8 cellular contexts compared by ENCODE assay signal in genomic region chr17:59830007-59830630, GRCh38.
DNase-seq lines count a peak whose midpoint lies in the region; ATAC-seq and TF ChIP-seq lines count a peak whose summit lies in the region.

No MANE protein-coding gene starts in this region.

- no peaks in the 10 kb centered on the region for H3K9me3 Mint-ChIP-seq in WTC11
- no peaks in the 10 kb centered on the region for H3K9me3 Mint-ChIP-seq in stimulated activated effector memory CD8-positive, alpha-beta T cell treated with anti-CD3 and anti-CD28 coated beads, Interleukin-12 subunit alpha, Interleukin-12 subunit beta, amount 100 ng/mL, for 72 hours

- POLR2A ChIA-PET in WTC11 (lab: Charles Lee) = no interaction called here

- intact Hi-C loops in dorsolateral prefrontal cortex (cut with DNase I) = no loop called here

- H3K27ac ChIP-seq in dorsolateral prefrontal cortex = peak overlapping the region in 10 of 59 donors; percentile 18 to 64 (median 46)

- H3K4me1 Mint-ChIP-seq in WTC11 = peaks cover 53% of the 10 kb centered on the region
- H3K4me1 Mint-ChIP-seq in stimulated activated effector memory CD8-positive, alpha-beta T cell treated with anti-CD3 and anti-CD28 coated beads, Interleukin-12 subunit alpha, Interleukin-12 subunit beta, amount 100 ng/mL, for 72 hours = peaks cover 58% of the 10 kb centered on the region

- ATAC-seq in WTC11 = peak; percentile 22; the same call in 1 of the 2 replicates
- ATAC-seq in stimulated activated effector memory CD8-positive, alpha-beta T cell treated with anti-CD3 and anti-CD28 coated beads, Interleukin-12 subunit alpha, Interleukin-12 subunit beta, amount 100 ng/mL, for 72 hours = no peak
- ATAC-seq in GM18873 (IDR thresholded peaks at IDR 0.05; ENCODE audit: low FRiP score, unreplicated experiment) = no peak
- ATAC-seq in HG03025 (IDR thresholded peaks at IDR 0.05; ENCODE audit: low FRiP score, unreplicated experiment) = no peak

- H3K27me3 ChIP-seq in dorsolateral prefrontal cortex = no peaks in the 10 kb centered on the region

- DNase-seq in HT-29 (ENCODE audit: low spot score) (peak; percentile 61), WTC11 (ENCODE audit: low spot score) (no peak), foreskin fibroblast (peak; percentile 36 to 53), mucosa of gallbladder (ENCODE audit: low spot score) (no peak), dorsolateral prefrontal cortex (no peak)
- DNase-seq in stimulated activated effector memory CD8-positive, alpha-beta T cell treated with anti-CD3 and anti-CD28 coated beads, Interleukin-12 subunit alpha, Interleukin-12 subunit beta, amount 100 ng/mL, for 72 hours (ENCODE audit: low spot score in 2 of 2) = peak in 1 of 2 donors; percentile 78

- no peak overlapping the region for H3K4me3 ChIP-seq in foreskin fibroblast (ENCODE audit: low read depth in 1 of 2, low read length in 2 of 2)
- H3K4me3 ChIP-seq in dorsolateral prefrontal cortex = no peak overlapping the region

- no peak overlapping the region for H3K4me3 Mint-ChIP-seq in WTC11
- peak overlapping the region; percentile 77 for H3K4me3 Mint-ChIP-seq in stimulated activated effector memory CD8-positive, alpha-beta T cell treated with anti-CD3 and anti-CD28 coated beads, Interleukin-12 subunit alpha, Interleukin-12 subunit beta, amount 100 ng/mL, for 72 hours

- H3K36me3 Mint-ChIP-seq in WTC11 = no peaks in the 10 kb centered on the region
- peaks cover 80% of the 10 kb centered on the region for H3K36me3 Mint-ChIP-seq in stimulated activated effector memory CD8-positive, alpha-beta T cell treated with anti-CD3 and anti-CD28 coated beads, Interleukin-12 subunit alpha, Interleukin-12 subunit beta, amount 100 ng/mL, for 72 hours

- peak overlapping the region; percentile 36; the same call in 1 of the 2 replicates for H3K27ac Mint-ChIP-seq in WTC11
- H3K27ac Mint-ChIP-seq in stimulated activated effector memory CD8-positive, alpha-beta T cell treated with anti-CD3 and anti-CD28 coated beads, Interleukin-12 subunit alpha, Interleukin-12 subunit beta, amount 100 ng/mL, for 72 hours = peak overlapping the region; percentile 100

- no peaks in the 10 kb centered on the region for H3K27me3 Mint-ChIP-seq in WTC11 (ENCODE audit: low read depth)

- TF ChIP-seq CTCF in WTC11 (IDR thresholded peaks at IDR 0.05) (no peak), foreskin fibroblast (IDR thresholded peaks at IDR 0.05; ENCODE audit: low read depth, low read length) (no peak), dorsolateral prefrontal cortex (IDR thresholded peaks at IDR 0.05 in 54 of 56, conservative IDR thresholded peaks at IDR 0.05 in 2 of 56; ENCODE audit: low read depth in 1 of 56, partially characterized antibody in 56 of 56) (no peak)

- CTCF ChIA-PET in WTC11 (lab: Charles Lee) = interaction anchor here (1.5 kb wide), 1 partner anchor 23 kb away, joined by 6 read pairs; no protein-coding TSS in a partner anchor

TF ChIP-seq in WTC11, 78 proteins besides CTCF, POLR2A, EP300 and RAD21:
- no peak for TF ChIP-seq NFATC4 (CRISPR knock-in tag; IDR thresholded peaks at IDR 0.05)
- no peak for TF ChIP-seq ESRRA (CRISPR knock-in tag; IDR thresholded peaks at IDR 0.05; ENCODE audit: borderline replicate concordance)
- TF ChIP-seq USF2 (CRISPR knock-in tag; IDR thresholded peaks at IDR 0.05) = no peak
- 0 out of 2 replicates have a peak, but pooled peaks have one; percentile 5 for TF ChIP-seq ZNF121 (CRISPR knock-in tag; IDR thresholded peaks at IDR 0.05)
- no peak for TF ChIP-seq ATF3 (CRISPR knock-in tag; conservative IDR thresholded peaks at IDR 0.05)
- no peak for TF ChIP-seq ATF6 (CRISPR knock-in tag; IDR thresholded peaks at IDR 0.05)
- no peak for TF ChIP-seq FOXP4 (CRISPR knock-in tag; IDR thresholded peaks at IDR 0.05)
- TF ChIP-seq JAZF1 (CRISPR knock-in tag; IDR thresholded peaks at IDR 0.05) = no peak

Comparison
In these comparisons a context has a peak if more than half of its experiments do, and no peak if none do; other contexts are left out.
1. DNase-seq: peak in HT-29 (single experiment) and foreskin fibroblast (2 of 2); none in WTC11 (single experiment), mucosa of gallbladder (single experiment) and dorsolateral prefrontal cortex (0 of 10).